1 cellular context compared by ENCODE assay signal in genomic region chr19:16584825-16585801, GRCh38.
TF ChIP-seq lines count a peak whose summit lies in the region.

No MANE protein-coding gene starts in this region.

TF ChIP-seq in A549, 52 proteins besides CTCF, POLR2A, EP300 and RAD21 (continued from another document):
- TF ChIP-seq FOSB (CRISPR knock-in tag; IDR thresholded peaks at IDR 0.05) (no peak), BCL3 (IDR thresholded peaks at IDR 0.05) (no peak), ESRRA (IDR thresholded peaks at IDR 0.05; ENCODE audit: borderline replicate concordance, low read length) (no peak), KDM5A (IDR thresholded peaks at IDR 0.05) (no peak), E2F6 (IDR thresholded peaks at IDR 0.05; ENCODE audit: borderline replicate concordance, low read depth) (no peak), RCOR1 (IDR thresholded peaks at IDR 0.05; ENCODE audit: low read depth, low read length) (no peak), USF2 (IDR thresholded peaks at IDR 0.05) (no peak), MAFK (IDR thresholded peaks at IDR 0.05; ENCODE audit: partially characterized antibody) (no peak), ATOH8 (CRISPR knock-in tag; IDR thresholded peaks at IDR 0.05; ENCODE audit: low read depth) (no peak)
